In the genomic region with DNA sequence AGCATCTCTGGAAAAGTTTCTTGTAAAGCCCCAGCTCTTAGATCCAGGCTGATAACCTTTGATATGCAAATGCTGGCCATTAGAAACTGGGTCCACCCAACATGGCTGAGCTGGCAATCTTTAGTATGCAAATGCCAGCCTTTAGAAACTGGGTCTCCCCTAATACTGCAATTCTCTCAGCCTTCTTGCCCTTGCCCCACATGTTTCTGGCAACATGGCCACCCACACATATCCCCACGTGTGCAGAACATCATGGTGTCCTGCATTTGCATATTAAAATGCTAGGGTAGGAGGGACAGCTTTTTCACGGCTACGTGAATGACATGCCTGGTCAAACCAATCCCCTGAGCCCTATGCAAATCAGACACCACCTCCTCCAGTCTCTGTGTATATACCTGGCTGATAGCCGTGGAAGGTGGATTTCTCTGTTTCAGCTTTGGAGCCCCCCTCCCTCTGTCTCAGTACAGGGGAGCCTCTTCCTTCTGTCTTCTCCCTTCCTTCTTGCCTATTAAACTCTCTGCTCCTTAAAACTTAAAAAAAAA, we compare ENCODE assay signal across 2 cellular contexts.
A peak's percentile ranks its signal among the peaks of the same experiment; 100 is the strongest.
TF ChIP-seq lines count a peak whose summit lies in the region.

No MANE protein-coding gene starts in this region.

TF ChIP-seq in HepG2, 621 proteins besides CTCF, POLR2A, EP300 and RAD21:
- TF ChIP-seq, protein P1, sequence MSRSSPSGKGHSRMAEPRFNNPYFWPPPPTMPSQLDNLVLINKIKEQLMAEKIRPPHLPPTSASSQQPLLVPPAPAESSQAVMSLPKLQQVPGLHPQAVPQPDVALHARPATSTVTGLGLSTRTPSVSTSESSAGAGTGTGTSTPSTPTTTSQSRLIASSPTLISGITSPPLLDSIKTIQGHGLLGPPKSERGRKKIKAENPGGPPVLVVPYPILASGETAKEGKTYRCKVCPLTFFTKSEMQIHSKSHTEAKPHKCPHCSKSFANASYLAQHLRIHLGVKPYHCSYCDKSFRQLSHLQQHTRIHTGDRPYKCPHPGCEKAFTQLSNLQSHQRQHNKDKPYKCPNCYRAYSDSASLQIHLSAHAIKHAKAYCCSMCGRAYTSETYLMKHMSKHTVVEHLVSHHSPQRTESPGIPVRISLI (CRISPR knock-in tag; IDR thresholded peaks at IDR 0.05; ENCODE audit: borderline replicate concordance): no peak
- TF ChIP-seq, protein P2, sequence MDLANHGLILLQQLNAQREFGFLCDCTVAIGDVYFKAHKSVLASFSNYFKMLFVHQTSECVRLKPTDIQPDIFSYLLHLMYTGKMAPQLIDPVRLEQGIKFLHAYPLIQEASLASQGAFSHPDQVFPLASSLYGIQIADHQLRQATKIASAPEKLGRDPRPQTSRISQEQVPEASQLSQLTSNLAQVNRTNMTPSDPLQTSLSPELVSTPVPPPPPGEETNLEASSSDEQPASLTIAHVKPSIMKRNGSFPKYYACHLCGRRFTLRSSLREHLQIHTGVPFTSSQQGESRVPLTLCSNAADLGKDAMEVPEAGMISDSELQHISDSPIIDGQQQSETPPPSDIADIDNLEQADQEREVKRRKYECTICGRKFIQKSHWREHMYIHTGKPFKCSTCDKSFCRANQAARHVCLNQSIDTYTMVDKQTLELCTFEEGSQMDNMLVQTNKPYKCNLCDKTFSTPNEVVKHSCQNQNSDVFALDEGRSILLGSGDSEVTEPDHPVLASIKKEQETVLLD (CRISPR knock-in tag; IDR thresholded peaks at IDR 0.05; ENCODE audit: low read depth): no peak
- TF ChIP-seq, protein P3, sequence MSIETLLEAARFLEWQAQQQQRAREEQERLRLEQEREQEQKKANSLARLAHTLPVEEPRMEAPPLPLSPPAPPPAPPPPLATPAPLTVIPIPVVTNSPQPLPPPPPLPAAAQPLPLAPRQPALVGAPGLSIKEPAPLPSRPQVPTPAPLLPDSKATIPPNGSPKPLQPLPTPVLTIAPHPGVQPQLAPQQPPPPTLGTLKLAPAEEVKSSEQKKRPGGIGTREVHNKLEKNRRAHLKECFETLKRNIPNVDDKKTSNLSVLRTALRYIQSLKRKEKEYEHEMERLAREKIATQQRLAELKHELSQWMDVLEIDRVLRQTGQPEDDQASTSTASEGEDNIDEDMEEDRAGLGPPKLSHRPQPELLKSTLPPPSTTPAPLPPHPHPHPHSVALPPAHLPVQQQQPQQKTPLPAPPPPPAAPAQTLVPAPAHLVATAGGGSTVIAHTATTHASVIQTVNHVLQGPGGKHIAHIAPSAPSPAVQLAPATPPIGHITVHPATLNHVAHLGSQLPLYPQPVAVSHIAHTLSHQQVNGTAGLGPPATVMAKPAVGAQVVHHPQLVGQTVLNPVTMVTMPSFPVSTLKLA (IDR thresholded peaks at IDR 0.05): 0 out of 2 replicates have a peak, but pooled peaks have one; percentile 4
TF ChIP-seq in HepG2: peak in this region for 1.

TF ChIP-seq in K562, 482 proteins besides CTCF, POLR2A, EP300 and RAD21 (continued from another document):
- TF ChIP-seq EP400 (IDR thresholded peaks at IDR 0.05) (0 out of 2 replicates have a peak, but pooled peaks have one; percentile 17), RBFOX2 (IDR thresholded peaks at IDR 0.05; ENCODE audit: low read depth, low read length) (no peak), TRIM24 (IDR thresholded peaks at IDR 0.05) (no peak), IRF2 (CRISPR knock-in tag; IDR thresholded peaks at IDR 0.05) (no peak), ADNP (tag; IDR thresholded peaks at IDR 0.05) (no peak), ZNF133 (CRISPR knock-in tag; IDR thresholded peaks at IDR 0.05) (no peak), EHMT2 (IDR thresholded peaks at IDR 0.05) (no peak), DACH1 (IDR thresholded peaks at IDR 0.05; ENCODE audit: partially characterized antibody) (no peak), ZNF551 (CRISPR knock-in tag; IDR thresholded peaks at IDR 0.05) (no peak), ZNF217 (CRISPR knock-in tag; IDR thresholded peaks at IDR 0.05) (no peak), ZFPM2 (CRISPR knock-in tag; IDR thresholded peaks at IDR 0.05) (no peak), CXXC5 (CRISPR knock-in tag; IDR thresholded peaks at IDR 0.05) (no peak), HES1 (IDR thresholded peaks at IDR 0.05; ENCODE audit: low read depth) (no peak), ZNF316 (IDR thresholded peaks at IDR 0.05) (no peak), MIER1 (IDR thresholded peaks at IDR 0.05; ENCODE audit: low read depth) (no peak), KLF13 (tag; IDR thresholded peaks at IDR 0.05; ENCODE audit: borderline replicate concordance, low read depth) (no peak), ZNF384 (IDR thresholded peaks at IDR 0.05; ENCODE audit: low read depth, low read length) (no peak)
- TF ChIP-seq, protein P4, sequence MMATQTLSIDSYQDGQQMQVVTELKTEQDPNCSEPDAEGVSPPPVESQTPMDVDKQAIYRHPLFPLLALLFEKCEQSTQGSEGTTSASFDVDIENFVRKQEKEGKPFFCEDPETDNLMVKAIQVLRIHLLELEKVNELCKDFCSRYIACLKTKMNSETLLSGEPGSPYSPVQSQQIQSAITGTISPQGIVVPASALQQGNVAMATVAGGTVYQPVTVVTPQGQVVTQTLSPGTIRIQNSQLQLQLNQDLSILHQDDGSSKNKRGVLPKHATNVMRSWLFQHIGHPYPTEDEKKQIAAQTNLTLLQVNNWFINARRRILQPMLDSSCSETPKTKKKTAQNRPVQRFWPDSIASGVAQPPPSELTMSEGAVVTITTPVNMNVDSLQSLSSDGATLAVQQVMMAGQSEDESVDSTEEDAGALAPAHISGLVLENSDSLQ (IDR thresholded peaks at IDR 0.05): peak; percentile 81
- TF ChIP-seq, protein P5, sequence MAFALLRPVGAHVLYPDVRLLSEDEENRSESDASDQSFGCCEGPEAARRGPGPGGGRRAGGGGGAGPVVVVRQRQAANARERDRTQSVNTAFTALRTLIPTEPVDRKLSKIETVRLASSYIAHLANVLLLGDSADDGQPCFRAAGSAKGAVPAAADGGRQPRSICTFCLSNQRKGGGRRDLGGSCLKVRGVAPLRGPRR (CRISPR knock-in tag; IDR thresholded peaks at IDR 0.05): no peak
- TF ChIP-seq, protein P6, sequence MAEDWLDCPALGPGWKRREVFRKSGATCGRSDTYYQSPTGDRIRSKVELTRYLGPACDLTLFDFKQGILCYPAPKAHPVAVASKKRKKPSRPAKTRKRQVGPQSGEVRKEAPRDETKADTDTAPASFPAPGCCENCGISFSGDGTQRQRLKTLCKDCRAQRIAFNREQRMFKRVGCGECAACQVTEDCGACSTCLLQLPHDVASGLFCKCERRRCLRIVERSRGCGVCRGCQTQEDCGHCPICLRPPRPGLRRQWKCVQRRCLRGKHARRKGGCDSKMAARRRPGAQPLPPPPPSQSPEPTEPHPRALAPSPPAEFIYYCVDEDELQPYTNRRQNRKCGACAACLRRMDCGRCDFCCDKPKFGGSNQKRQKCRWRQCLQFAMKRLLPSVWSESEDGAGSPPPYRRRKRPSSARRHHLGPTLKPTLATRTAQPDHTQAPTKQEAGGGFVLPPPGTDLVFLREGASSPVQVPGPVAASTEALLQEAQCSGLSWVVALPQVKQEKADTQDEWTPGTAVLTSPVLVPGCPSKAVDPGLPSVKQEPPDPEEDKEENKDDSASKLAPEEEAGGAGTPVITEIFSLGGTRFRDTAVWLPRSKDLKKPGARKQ (CRISPR knock-in tag; IDR thresholded peaks at IDR 0.05): no peak
- TF ChIP-seq, protein P7, sequence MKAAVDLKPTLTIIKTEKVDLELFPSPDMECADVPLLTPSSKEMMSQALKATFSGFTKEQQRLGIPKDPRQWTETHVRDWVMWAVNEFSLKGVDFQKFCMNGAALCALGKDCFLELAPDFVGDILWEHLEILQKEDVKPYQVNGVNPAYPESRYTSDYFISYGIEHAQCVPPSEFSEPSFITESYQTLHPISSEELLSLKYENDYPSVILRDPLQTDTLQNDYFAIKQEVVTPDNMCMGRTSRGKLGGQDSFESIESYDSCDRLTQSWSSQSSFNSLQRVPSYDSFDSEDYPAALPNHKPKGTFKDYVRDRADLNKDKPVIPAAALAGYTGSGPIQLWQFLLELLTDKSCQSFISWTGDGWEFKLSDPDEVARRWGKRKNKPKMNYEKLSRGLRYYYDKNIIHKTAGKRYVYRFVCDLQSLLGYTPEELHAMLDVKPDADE (conservative IDR thresholded peaks at IDR 0.05; ENCODE audit: control insufficient read depth, low read depth, low read length): no peak
